Comparison of ENCODE assay signal across 13 cellular contexts in genomic region chr21:44285547-44285992, GRCh38. TPM values are rescaled to one million over a fixed set of nuclear protein-coding genes. Genes with fewer than 3 reads are reported as not detected.
DNase-seq lines count a peak whose midpoint lies in the region; ATAC-seq and TF ChIP-seq lines count a peak whose summit lies in the region.
"Had no signal": no experiment of that assay in that cellular context is flagged by ENCODE, and none has a peak within 500 bp of the region (broad histone marks: within the 10 kb centered on the region; RNA-seq: fewer than 3 reads in every experiment).

TSS of gene AIRE (plus strand) at chr21:44285876. CDS start at chr21:44286007, 131 bp downstream.

- H3K27me3 ChIP-seq in right atrium auricular region (no peaks in the 10 kb centered on the region), dorsolateral prefrontal cortex (peaks cover 0 to 26% (median 0%) of the 10 kb centered on the region in 45 donors), lower lobe of right lung (ENCODE audit: low read depth) (peaks cover 27% of the 10 kb centered on the region), H9 (ENCODE audit: insufficient read depth, low read length) (no peaks in the 10 kb centered on the region), gastrocnemius medialis (peaks cover 8 to 17% (median 12%) of the 10 kb centered on the region in 3 donors)

- no peak within 1 kb of the TSS for H3K23ac ChIP-seq in H9 (ENCODE audit: insufficient read length, low read depth, low read length)

- H3K18ac ChIP-seq in H9 (ENCODE audit: insufficient read length, low read depth, low read length) = no peak within 1 kb of the TSS

- no peak within 1 kb of the TSS for H3K9ac ChIP-seq in H9 (ENCODE audit: extremely low read depth, insufficient read length, low read length)

- in situ Hi-C loops in gastrocnemius medialis (cut with MboI; ENCODE audit: low sequenced_read_pairs in 4 of 4) = no loop called here

- H3K36me3 Mint-ChIP-seq in H9 (ENCODE audit: insufficient read depth in 1 of 3, low read depth in 3 of 3) = no peaks in the 10 kb centered on the region
- H3K36me3 Mint-ChIP-seq: stimulated activated naive B cell treated with anti-CD40 and anti-IgM and Interleukin-4, amounts not matched to agents 10 μg/mL and 1 μg/mL and 100 μg/mL, for 72 hours had no signal

- H3K14ac ChIP-seq in H9 (ENCODE audit: insufficient read depth, low read length) = no peak within 1 kb of the TSS

- no peak within 1 kb of the TSS for H3K56ac ChIP-seq in H9 (ENCODE audit: insufficient read length, low read depth, low read length)

- H2BK5ac ChIP-seq in H9 (ENCODE audit: insufficient read length, low read length) = no peak within 1 kb of the TSS

- H3K79me1 ChIP-seq in H9 (ENCODE audit: insufficient read depth, low read depth, low read length, poor library complexity, severe bottlenecking) = no peaks in the 10 kb centered on the region

- H3K79me2 ChIP-seq in H9 (ENCODE audit: insufficient read depth, low read length) = no peaks in the 10 kb centered on the region

- peaks cover 0 to 9% of the 10 kb centered on the region in 2 donors for H3K4me1 ChIP-seq in right atrium auricular region
- peaks cover 5% of the 10 kb centered on the region for H3K4me1 ChIP-seq in lower lobe of right lung
- no peaks in the 10 kb centered on the region; the same call in 1 of the 2 replicates for H3K4me1 ChIP-seq in H9 (ENCODE audit: insufficient read depth, low read length)
- H3K4me1 ChIP-seq in gastrocnemius medialis = no peaks in the 10 kb centered on the region

- H3K27ac Mint-ChIP-seq in H9 = no peak within 1 kb of the TSS
- H3K27ac Mint-ChIP-seq: stimulated activated naive B cell treated with anti-CD40 and anti-IgM and Interleukin-4, amounts not matched to agents 10 μg/mL and 1 μg/mL and 100 μg/mL, for 72 hours had no signal

- no peak within 1 kb of the TSS; the same call in 1 of the 2 replicates for H2BK15ac ChIP-seq in H9 (ENCODE audit: low read depth, low read length)

- no peak within 1 kb of the TSS for H3K27ac ChIP-seq in right atrium auricular region
- peak within 1 kb of the TSS in 1 of 59 donors; percentile 44 for H3K27ac ChIP-seq in dorsolateral prefrontal cortex
- H3K27ac ChIP-seq in lower lobe of right lung = no peak within 1 kb of the TSS
- no peak within 1 kb of the TSS for H3K27ac ChIP-seq in H9 (ENCODE audit: insufficient read length, low read depth, low read length)
- no peak within 1 kb of the TSS for H3K27ac ChIP-seq in gastrocnemius medialis

- H4K5ac ChIP-seq in H9 (ENCODE audit: insufficient read length, low read depth, low read length) = no peak within 1 kb of the TSS

- H3K27me3 Mint-ChIP-seq in H9 (ENCODE audit: low read depth) = peaks cover 14% of the 10 kb centered on the region

- H3K4me3 ChIP-seq in right atrium auricular region = peak within 1 kb of the TSS in 1 of 2 donors; percentile 41
- peak within 1 kb of the TSS; percentile 14 to 62 (median 43) for H3K4me3 ChIP-seq in dorsolateral prefrontal cortex
- peak within 1 kb of the TSS; percentile 6 for H3K4me3 ChIP-seq in lower lobe of right lung
- H3K4me3 ChIP-seq in gastrocnemius medialis = no peak within 1 kb of the TSS

- no CpG with 5 or more reads among the region's 42 CpGs for whole genome bisulfite sequencing in H9 (ENCODE audit: extremely low coverage, insufficient read length, low lambda C conversion rate)

- ATAC-seq in Right ventricle myocardium superior (ENCODE audit: poor library complexity) (peak; percentile 26), lower lobe of right lung (no peak), gastrocnemius medialis (no peak)

- no peak within 1 kb of the TSS for H3K4ac ChIP-seq in H9 (ENCODE audit: low read depth, low read length)

- DNase-seq in Right ventricle myocardium superior (peak; percentile 40), right atrium auricular region (ENCODE audit: low spot score) (no peak), dorsolateral prefrontal cortex (no peak), lower lobe of right lung (no peak), H9 (no peak), NCI-H2196 (lab: John Stamatoyannopoulos, UW; ENCODE audit: unreplicated experiment) (no peak), gastrocnemius medialis (no peak), NOMO-1 treated with dmso at 0.1 percent for 144 hours (lab: John Stamatoyannopoulos, UW; ENCODE audit: unreplicated experiment) (no peak)
- DNase-seq: anterior cingulate cortex; NCI-H187 treated with DMSO at 0.1 percent for 48 hours; stimulated activated naive B cell treated with anti-CD40 and anti-IgM and Interleukin-4, amounts not matched to agents 10 μg/mL and 1 μg/mL and 100 μg/mL, for 72 hours had no signal

- TF ChIP-seq POLR2A in gastrocnemius medialis (IDR thresholded peaks at IDR 0.05) = no peak

- no peak within 1 kb of the TSS for H3T11ph ChIP-seq in H9 (ENCODE audit: low read length)

- no peak for TF ChIP-seq CTCF in right atrium auricular region (IDR thresholded peaks at IDR 0.05)
- TF ChIP-seq CTCF in dorsolateral prefrontal cortex (IDR thresholded peaks at IDR 0.05 in 54 of 56, conservative IDR thresholded peaks at IDR 0.05 in 2 of 56; ENCODE audit: low read depth in 1 of 56, partially characterized antibody in 56 of 56) = no peak
- TF ChIP-seq CTCF in lower lobe of right lung (IDR thresholded peaks at IDR 0.05) = no peak
- no peak for TF ChIP-seq CTCF in H9 (conservative IDR thresholded peaks at IDR 0.05)
- no peak for TF ChIP-seq CTCF in gastrocnemius medialis (IDR thresholded peaks at IDR 0.05 in 4 of 5, conservative IDR thresholded peaks at IDR 0.05 in 1 of 5)

- intact Hi-C loops in Right ventricle myocardium superior (cut with DNase I) = no loop called here
- intact Hi-C loops in dorsolateral prefrontal cortex (cut with DNase I) = no loop called here
- intact Hi-C loops in lower lobe of right lung (cut with DNase I) = no loop called here
- intact Hi-C loops in gastrocnemius medialis (cut with DNase I; ENCODE audit: low total_unique reads) = no loop called here

- no peak within 1 kb of the TSS for H4K8ac ChIP-seq in H9 (replicated peaks; ENCODE audit: insufficient read length, low read depth, low read length)

- H2AFZ ChIP-seq in H9 (ENCODE audit: low read length) = no peak within 1 kb of the TSS

- peaks cover 22 to 26% of the 10 kb centered on the region in 2 experiments for H3K4me1 Mint-ChIP-seq in H9
- H3K4me1 Mint-ChIP-seq: neural crest cell had no signal

- no peaks in the 10 kb centered on the region for H3K9me3 Mint-ChIP-seq in H9
- H3K9me3 Mint-ChIP-seq: neural crest cell; stimulated activated naive B cell treated with anti-CD40 and anti-IgM and Interleukin-4, amounts not matched to agents 10 μg/mL and 1 μg/mL and 100 μg/mL, for 72 hours had no signal

- no peaks in the 10 kb centered on the region for H3K23me2 ChIP-seq in H9 (ENCODE audit: insufficient read length, low read depth, low read length, poor library complexity, severe bottlenecking)

- H2BK12ac ChIP-seq in H9 (ENCODE audit: insufficient read length, low read depth, low read length) = no peak within 1 kb of the TSS

- no peaks in the 10 kb centered on the region for H3K36me3 ChIP-seq in right atrium auricular region
- H3K36me3 ChIP-seq in lower lobe of right lung = no peaks in the 10 kb centered on the region
- no peaks in the 10 kb centered on the region for H3K36me3 ChIP-seq in gastrocnemius medialis

- H2BK120ac ChIP-seq in H9 (ENCODE audit: low read depth, low read length, poor library complexity, severe bottlenecking) = no peak within 1 kb of the TSS

- H4K91ac ChIP-seq in H9 (ENCODE audit: insufficient read length, low read depth, low read length) = no peak within 1 kb of the TSS

- no peak within 1 kb of the TSS for H3K4me3 Mint-ChIP-seq in H9
- H3K4me3 Mint-ChIP-seq: neural crest cell; stimulated activated naive B cell treated with anti-CD40 and anti-IgM and Interleukin-4, amounts not matched to agents 10 μg/mL and 1 μg/mL and 100 μg/mL, for 72 hours had no signal

- no peak within 1 kb of the TSS for H2AK5ac ChIP-seq in H9 (ENCODE audit: insufficient read length, low read length)

- H4K20me1 ChIP-seq in H9 (ENCODE audit: control insufficient read depth, insufficient read depth, insufficient read length) = no peaks in the 10 kb centered on the region

- no peak within 1 kb of the TSS for H2BK20ac ChIP-seq in H9 (ENCODE audit: low read depth, low read length, poor library complexity, severe bottlenecking)

- H3K9me3 ChIP-seq in right atrium auricular region = no peaks in the 10 kb centered on the region
- H3K9me3 ChIP-seq in lower lobe of right lung = no peaks in the 10 kb centered on the region
- H3K9me3 ChIP-seq in H9 (ENCODE audit: control insufficient read depth, low read depth, low read length) = no peaks in the 10 kb centered on the region
- H3K9me3 ChIP-seq in gastrocnemius medialis = no peaks in the 10 kb centered on the region

- H3K4me2 ChIP-seq in H9 (ENCODE audit: insufficient read depth, insufficient read length, low read length) = no peak within 1 kb of the TSS

RNA-seq across cellular contexts. Expression of gene AIRE, which starts in this region (rescaled TPM):
- total RNA-seq in Right ventricle myocardium superior = not detected
- not detected for total RNA-seq in right atrium auricular region
- 1 to 10 TPM in 112 of 120 experiments, under 1 TPM in 8; 0.62 to 5.4 (median 2.0) TPM for total RNA-seq in dorsolateral prefrontal cortex
- total RNA-seq in lower lobe of right lung = not detected
- 0.17 and 0.39 TPM in 2 replicates for total RNA-seq in H9 (2021)
- not detected for total RNA-seq in gastrocnemius medialis
- total RNA-seq: A673, neural crest cell had no signal

Comparison
In these comparisons a context has a peak if more than half of its experiments do, and no peak if none do; other contexts are left out.
1. Peak in DNase-seq and ATAC-seq in Right ventricle myocardium superior; RNA of the gene not detected or under 1 TPM.
2. H3K4me3 ChIP-seq: peak in dorsolateral prefrontal cortex (59 of 59) and lower lobe of right lung (single experiment); none in gastrocnemius medialis (0 of 4).